In genomic region chr19:17260842-17261325, GRCh38 we compare ENCODE assay signal across 8 cellular contexts. TPM values are rescaled to one million over a fixed set of nuclear protein-coding genes. Genes with fewer than 3 reads are reported as not detected.
DNase-seq lines count a peak whose midpoint lies in the region; ATAC-seq and TF ChIP-seq lines count a peak whose summit lies in the region.

No MANE protein-coding gene starts in this region.

- H4K20me1 ChIP-seq in KMS-11 (ENCODE audit: insufficient read depth), result no peaks in the 10 kb centered on the region

- H3K9me3 ChIP-seq in CD4-positive, CD25-positive, alpha-beta regulatory T cell (ENCODE audit: control insufficient read depth in 2 of 2, low read length in 2 of 2), result no peaks in the 10 kb centered on the region
- no peaks in the 10 kb centered on the region for H3K9me3 ChIP-seq in Peyer's patch
- peaks cover 0 to 9% (median 0%) of the 10 kb centered on the region in 3 donors for H3K9me3 ChIP-seq in tibial artery

- H3K36me3 Mint-ChIP-seq in CD4-positive, CD25-positive, alpha-beta regulatory T cell, result no peaks in the 10 kb centered on the region
- H3K36me3 Mint-ChIP-seq in activated T-cell treated with anti-CD3 and anti-CD28 coated beads, Interleukin-2, amount 50 U/mL, for 24 hours (ENCODE audit: low read depth), result no peaks in the 10 kb centered on the region

- no peaks in the 10 kb centered on the region for H3K79me2 ChIP-seq in KMS-11 (ENCODE audit: insufficient read depth, low read depth)

- peaks cover 0 to 16% (median 8%) of the 10 kb centered on the region in 4 donors for H3K4me1 Mint-ChIP-seq in CD4-positive, CD25-positive, alpha-beta regulatory T cell
- peaks cover 9% of the 10 kb centered on the region for H3K4me1 Mint-ChIP-seq in activated T-cell treated with anti-CD3 and anti-CD28 coated beads, Interleukin-2, amount 50 U/mL, for 24 hours (ENCODE audit: low read depth)

- H3K36me3 ChIP-seq in CD4-positive, CD25-positive, alpha-beta regulatory T cell (ENCODE audit: control insufficient read depth, insufficient read depth, low read length), result no peaks in the 10 kb centered on the region
- no peaks in the 10 kb centered on the region for H3K36me3 ChIP-seq in KMS-11 (ENCODE audit: insufficient read depth)
- no peaks in the 10 kb centered on the region for H3K36me3 ChIP-seq in Peyer's patch
- H3K36me3 ChIP-seq in tibial artery, result no peaks in the 10 kb centered on the region

- intact Hi-C loops in tibial artery (cut with DNase I; ENCODE audit: low total_unique reads), result no loop called here

- no peaks in the 10 kb centered on the region for H3K9me3 Mint-ChIP-seq in CD4-positive, CD25-positive, alpha-beta regulatory T cell
- H3K9me3 Mint-ChIP-seq in activated T-cell treated with anti-CD3 and anti-CD28 coated beads, Interleukin-2, amount 50 U/mL, for 24 hours, result no peaks in the 10 kb centered on the region

- H3K27me3 Mint-ChIP-seq in CD4-positive, CD25-positive, alpha-beta regulatory T cell, result peaks cover 11% of the 10 kb centered on the region
- no peaks in the 10 kb centered on the region for H3K27me3 Mint-ChIP-seq in activated T-cell treated with anti-CD3 and anti-CD28 coated beads, Interleukin-2, amount 50 U/mL, for 24 hours

- peak; percentile 77 to 91 (median 87) for DNase-seq in CD4-positive, CD25-positive, alpha-beta regulatory T cell
- DNase-seq in Peyer's patch (peak; percentile 80 to 94 (median 90)), fibroblast of pulmonary artery (ENCODE audit: low read depth) (peak; percentile 81), omental fat pad (ENCODE audit: low spot score) (peak; percentile 63), tibial artery (peak; percentile 74 to 85)
- DNase-seq in activated T-cell treated with anti-CD3 and anti-CD28 coated beads, Interleukin-2, amount 50 U/mL, for 24 hours, result peak; percentile 93

- peak overlapping the region; percentile 69 for H2AFZ ChIP-seq in KMS-11 (ENCODE audit: low read depth)

- ATAC-seq in CD4-positive, CD25-positive, alpha-beta regulatory T cell (ENCODE audit: low read depth in 2 of 2), result peak; percentile 96 to 98
- ATAC-seq in GM19467 (IDR thresholded peaks at IDR 0.05; ENCODE audit: unreplicated experiment), result peak; percentile 79
- ATAC-seq in omental fat pad (ENCODE audit: low FRiP score), result peak; percentile 38

- H3K9ac ChIP-seq in KMS-11, result no peak overlapping the region

- H3K4me2 ChIP-seq in KMS-11, result no peak overlapping the region

- peaks cover 8% of the 10 kb centered on the region for H3K4me1 ChIP-seq in CD4-positive, CD25-positive, alpha-beta regulatory T cell (ENCODE audit: control insufficient read depth, insufficient read depth, low read length, poor library complexity, severe bottlenecking)
- H3K4me1 ChIP-seq in KMS-11 (ENCODE audit: low read depth, poor library complexity, severe bottlenecking), result no peaks in the 10 kb centered on the region
- H3K4me1 ChIP-seq in Peyer's patch, result no peaks in the 10 kb centered on the region
- no peaks in the 10 kb centered on the region for H3K4me1 ChIP-seq in tibial artery

- TF ChIP-seq CTCF in KMS-11 (conservative IDR thresholded peaks at IDR 0.05; ENCODE audit: low read depth, low read length), result peak; percentile 91
- peak; percentile 87 to 92 (median 89) for TF ChIP-seq CTCF in Peyer's patch (IDR thresholded peaks at IDR 0.05)
- TF ChIP-seq CTCF in fibroblast of pulmonary artery (IDR thresholded peaks at IDR 0.05; ENCODE audit: low read length, missing control alignments), result peak; percentile 94
- peak in 1 of 3 donors; percentile 38 for TF ChIP-seq CTCF in omental fat pad (IDR thresholded peaks at IDR 0.05)
- peak; percentile 82 to 89 for TF ChIP-seq CTCF in tibial artery (IDR thresholded peaks at IDR 0.05)

- H3K27ac ChIP-seq in CD4-positive, CD25-positive, alpha-beta regulatory T cell (ENCODE audit: insufficient read depth, low read length, poor library complexity, severe bottlenecking), result no peak overlapping the region
- H3K27ac ChIP-seq in KMS-11 (no peak overlapping the region), Peyer's patch (no peak overlapping the region), tibial artery (no peak overlapping the region)

- H3K27ac Mint-ChIP-seq in CD4-positive, CD25-positive, alpha-beta regulatory T cell, result peak overlapping the region in 1 of 3 donors; percentile 8
- H3K27ac Mint-ChIP-seq in activated T-cell treated with anti-CD3 and anti-CD28 coated beads, Interleukin-2, amount 50 U/mL, for 24 hours, result no peak overlapping the region

- TF ChIP-seq POLR2A in Peyer's patch (IDR thresholded peaks at IDR 0.05), result no peak

- no peaks in the 10 kb centered on the region for H3K27me3 ChIP-seq in CD4-positive, CD25-positive, alpha-beta regulatory T cell (ENCODE audit: control insufficient read depth, insufficient read depth, low read length)
- no peaks in the 10 kb centered on the region for H3K27me3 ChIP-seq in KMS-11 (ENCODE audit: insufficient read depth, low read depth)
- no peaks in the 10 kb centered on the region for H3K27me3 ChIP-seq in Peyer's patch
- H3K27me3 ChIP-seq in tibial artery, result no peaks in the 10 kb centered on the region

- peak overlapping the region in 1 of 4 donors; percentile 22 for H3K4me3 Mint-ChIP-seq in CD4-positive, CD25-positive, alpha-beta regulatory T cell
- no peak overlapping the region for H3K4me3 Mint-ChIP-seq in activated T-cell treated with anti-CD3 and anti-CD28 coated beads, Interleukin-2, amount 50 U/mL, for 24 hours

- no peak overlapping the region for H3K4me3 ChIP-seq in CD4-positive, CD25-positive, alpha-beta regulatory T cell (ENCODE audit: low read depth, low read length)
- H3K4me3 ChIP-seq in KMS-11 (IDR thresholded peaks at IDR 0.05; ENCODE audit: insufficient read depth, low read depth, low read length) (no peak overlapping the region), Peyer's patch (no peak overlapping the region), fibroblast of pulmonary artery (replicated peaks; ENCODE audit: low read depth, low read length) (no peak overlapping the region), tibial artery (no peak overlapping the region)

RNA-seq across cellular contexts. Expression of gene USHBP1, which starts 3.7 kb away (rescaled TPM):
- not detected for total RNA-seq in CD4-positive, CD25-positive, alpha-beta regulatory T cell
- not detected for polyA plus RNA-seq in CD4-positive, CD25-positive, alpha-beta regulatory T cell
- 10 to 100 TPM in 1 of 4 donors, 1 to 10 TPM in 3; 1.6 to 11.6 (median 2.5) TPM for total RNA-seq in Peyer's patch
- 10 to 100 TPM in 1 of 4 donors, 1 to 10 TPM in 3; 2.4 to 43.3 (median 5.8) TPM for total RNA-seq in omental fat pad

RNA-seq across cellular contexts. Expression of gene BABAM1, which starts 6.4 kb away (rescaled TPM):
- total RNA-seq in CD4-positive, CD25-positive, alpha-beta regulatory T cell, result 82.3 TPM
- 100 to 1,000 TPM; 111 to 140 (median 124) TPM for polyA plus RNA-seq in CD4-positive, CD25-positive, alpha-beta regulatory T cell
- 100 to 1,000 TPM in 1 of 4 donors, 10 to 100 TPM in 3; 51.8 to 174 (median 59.2) TPM for total RNA-seq in Peyer's patch
- total RNA-seq in omental fat pad, result 10 to 100 TPM; 46.0 to 62.1 (median 59.1) TPM

RNA-seq across cellular contexts. Expression of gene NR2F6, which starts 15.2 kb away (rescaled TPM):
- 0.52 TPM for total RNA-seq in CD4-positive, CD25-positive, alpha-beta regulatory T cell
- polyA plus RNA-seq in CD4-positive, CD25-positive, alpha-beta regulatory T cell, result 1 to 10 TPM in 2 of 4 donors, under 1 TPM in 2; 0.81 to 3.2 (median 1.5) TPM
- total RNA-seq in Peyer's patch (100 to 1,000 TPM in 3 of 4 donors, 10 to 100 TPM in 1; 42.1 to 217 (median 142) TPM), omental fat pad (10 to 100 TPM; 16.9 to 45.4 (median 29.8) TPM)

RNA-seq across cellular contexts. Expression of gene ANKLE1, which starts 20.8 kb away (rescaled TPM):
- 1.8 TPM for total RNA-seq in CD4-positive, CD25-positive, alpha-beta regulatory T cell
- polyA plus RNA-seq in CD4-positive, CD25-positive, alpha-beta regulatory T cell, result 1 to 10 TPM in 2 of 4 donors, under 1 TPM in 2; 0.15 to 1.0 (median 0.96) TPM
- 1 to 10 TPM in 1 of 4 donors, under 1 TPM in 2, not detected in 1; 0.18 to 1.3 (median 0.95) TPM for total RNA-seq in Peyer's patch
- total RNA-seq in omental fat pad, result under 1 TPM; 0.47 to 0.82 (median 0.52) TPM

RNA-seq across cellular contexts. Expression of gene OCEL1, which starts 34.9 kb away (rescaled TPM):
- 23.3 TPM for total RNA-seq in CD4-positive, CD25-positive, alpha-beta regulatory T cell
- 10 to 100 TPM; 34.0 to 51.0 (median 47.1) TPM for polyA plus RNA-seq in CD4-positive, CD25-positive, alpha-beta regulatory T cell
- total RNA-seq in Peyer's patch (10 to 100 TPM in 3 of 4 donors, 1 to 10 TPM in 1; 8.3 to 38.5 (median 30.8) TPM), omental fat pad (10 to 100 TPM in 1 of 4 donors, 1 to 10 TPM in 3; 6.7 to 17.7 (median 9.3) TPM)

Comparison
In these comparisons a context has a peak if more than half of its experiments do, and no peak if none do; other contexts are left out.
1. ATAC-seq: peak in every context shown above with its lines; median percentile 97 in CD4-positive, CD25-positive, alpha-beta regulatory T cell; 79 in GM19467; 38 in omental fat pad.
2. RNA of gene NR2F6, which starts 15.2 kb away (total RNA-seq): 42.1 to 217 TPM in Peyer's patch and 16.9 to 45.4 TPM in omental fat pad; 0.52 TPM in CD4-positive, CD25-positive, alpha-beta regulatory T cell (single experiment); every median in the first group is over 10 times any median in the second.
3. Peak in every context shown above with its lines, with median percentiles within 50 percentile points of each other: DNase-seq.